12 cellular contexts compared by ENCODE assay signal in the genomic region with DNA sequence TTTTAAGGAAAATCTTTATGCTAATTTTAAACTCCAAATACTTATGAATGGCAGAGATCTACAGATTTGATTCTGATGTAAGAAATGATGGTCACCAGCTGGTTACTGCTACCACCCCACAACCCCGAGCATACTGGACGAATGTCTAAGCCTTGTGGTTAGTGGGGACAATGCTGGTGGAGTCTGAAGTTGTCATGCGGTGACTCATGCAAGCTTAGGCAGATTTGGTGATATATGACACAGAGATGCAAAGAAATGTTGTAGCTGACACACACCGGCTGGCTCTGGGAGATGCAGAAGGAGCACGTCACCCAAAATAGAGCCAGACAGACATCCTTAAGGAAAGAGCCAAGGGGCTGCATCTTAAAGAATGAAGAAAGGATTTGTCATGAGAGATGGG. TPM values are rescaled to one million over a fixed set of nuclear protein-coding genes. Genes with fewer than 3 reads are reported as not detected.
"Had no signal": no experiment of that assay in that cellular context is flagged by ENCODE, and none has a peak within 500 bp of the region (broad histone marks: within the 10 kb centered on the region; RNA-seq: fewer than 3 reads in every experiment).

No MANE protein-coding gene starts in this region.

RNA-seq across cellular contexts. Expression of gene ACR, which starts 48.9 kb away (rescaled TPM):
- total RNA-seq: left ventricle myocardium superior; myocyte; naive thymus-derived CD4-positive, alpha-beta T cell; natural killer cell treated with Interleukin-12 subunit alpha and Interleukin-12 subunit beta and Interleukin-15 and Interleukin-18, amount 100 ng/mL, for 72 hours; progenitor cell of endocrine pancreas; renal cortical epithelial cell; transverse colon; urinary bladder; vagina had no signal
- polyA plus RNA-seq: keratinocyte; naive thymus-derived CD4-positive, alpha-beta T cell; neural cell; smooth muscle cell had no signal
